In genomic region chr12:74747305-74747704, GRCh38 we compare ENCODE assay signal across 10 cellular contexts.
DNase-seq lines count a peak whose midpoint lies in the region; ATAC-seq and TF ChIP-seq lines count a peak whose summit lies in the region.
"Had no signal": no experiment of that assay in that cellular context is flagged by ENCODE, and none has a peak within 500 bp of the region (broad histone marks: within the 10 kb centered on the region; RNA-seq: fewer than 3 reads in every experiment).

No MANE protein-coding gene starts in this region.

- H3K27me3 ChIP-seq in A673 (replicated peaks; ENCODE audit: insufficient read depth, low read depth, low read length, poor library complexity) (no peaks in the 10 kb centered on the region), ovary (no peaks in the 10 kb centered on the region)
- H3K27me3 ChIP-seq: uterus had no signal

- intact Hi-C loops in A673 (cut with micrococcal nuclease; ENCODE audit: unreplicated experiment): loop anchor here (5.0 kb wide), 1 partner anchor 55 kb away; no protein-coding TSS in a partner anchor
- intact Hi-C loops in left ventricle myocardium superior (cut with micrococcal nuclease): no loop called here
- intact Hi-C loops in ovary (cut with DNase I): no loop called here

- H3K4me3 ChIP-seq in A673 (ENCODE audit: low read depth, low read length, poor library complexity, severe bottlenecking): no peak overlapping the region
- H3K4me3 ChIP-seq in ovary: no peak overlapping the region
- H3K4me3 ChIP-seq: uterus had no signal

- no peaks in the 10 kb centered on the region for H3K9me3 ChIP-seq in A673 (ENCODE audit: low read depth, low read length, poor library complexity, severe bottlenecking)
- H3K9me3 ChIP-seq in ovary: no peaks in the 10 kb centered on the region
- H3K9me3 ChIP-seq: uterus had no signal

- TF ChIP-seq POLR2A in ovary (IDR thresholded peaks at IDR 0.05): no peak

- no peak for ATAC-seq in left ventricle myocardium superior
- no peak for ATAC-seq in activated T-helper 17 cell treated with anti-CD3 and anti-CD28 coated beads, Interleukin-2, amount 50 U/mL, for 72 hours (replicated peaks)

- TF ChIP-seq CTCF in A673 (conservative IDR thresholded peaks at IDR 0.05; ENCODE audit: low read depth, low read length) (peak; percentile 39; the same call in 1 of the 2 replicates), ovary (IDR thresholded peaks at IDR 0.05) (no peak)

- DNase-seq in A673 (ENCODE audit: low spot score) (peak; percentile 37), HT-29 (ENCODE audit: low spot score) (peak; percentile 60), SW480 (ENCODE audit: low spot score) (peak; percentile 0), foreskin melanocyte (peak; percentile 6), left ventricle myocardium superior (no peak), ovary (no peak), NCI-H187 treated with DMSO at 0.1 percent for 48 hours (lab: John Stamatoyannopoulos, UW) (no peak)
- DNase-seq: CD4-positive, CD25-positive, alpha-beta regulatory T cell; uterus had no signal

- H3K27me3 Mint-ChIP-seq in activated T-helper 17 cell treated with anti-CD3 and anti-CD28 coated beads, Interleukin-2, amount 50 U/mL, for 72 hours: no peaks in the 10 kb centered on the region
- H3K27me3 Mint-ChIP-seq: CD4-positive, CD25-positive, alpha-beta regulatory T cell had no signal

- H3K4me1 ChIP-seq in A673 (ENCODE audit: insufficient read depth, low read length, poor library complexity, severe bottlenecking) (no peaks in the 10 kb centered on the region), ovary (ENCODE audit: insufficient read depth) (no peaks in the 10 kb centered on the region)
- H3K4me1 ChIP-seq: uterus had no signal

- H3K4me3 Mint-ChIP-seq in activated T-helper 17 cell treated with anti-CD3 and anti-CD28 coated beads, Interleukin-2, amount 50 U/mL, for 72 hours: no peak overlapping the region
- H3K4me3 Mint-ChIP-seq: CD4-positive, CD25-positive, alpha-beta regulatory T cell had no signal

- no peak overlapping the region for H3K27ac Mint-ChIP-seq in activated T-helper 17 cell treated with anti-CD3 and anti-CD28 coated beads, Interleukin-2, amount 50 U/mL, for 72 hours
- H3K27ac Mint-ChIP-seq: CD4-positive, CD25-positive, alpha-beta regulatory T cell had no signal

- POLR2A ChIA-PET in A673 (lab: Charles Lee; ENCODE audit: low non-redundant PET): no interaction called here

- H3K4me1 Mint-ChIP-seq in activated T-helper 17 cell treated with anti-CD3 and anti-CD28 coated beads, Interleukin-2, amount 50 U/mL, for 72 hours: no peaks in the 10 kb centered on the region
- H3K4me1 Mint-ChIP-seq: CD4-positive, CD25-positive, alpha-beta regulatory T cell had no signal

- H3K36me3 Mint-ChIP-seq in activated T-helper 17 cell treated with anti-CD3 and anti-CD28 coated beads, Interleukin-2, amount 50 U/mL, for 72 hours (ENCODE audit: low read depth): no peaks in the 10 kb centered on the region
- H3K36me3 Mint-ChIP-seq: CD4-positive, CD25-positive, alpha-beta regulatory T cell had no signal

- no TSS peak for BruUV-seq in A673 (replicated peaks; lab: Mats Ljungman, UMichigan)

- H3K27ac ChIP-seq in A673 (ENCODE audit: low read depth, low read length, poor library complexity, severe bottlenecking) (no peak overlapping the region), ovary (no peak overlapping the region)
- H3K27ac ChIP-seq: uterus had no signal

- TF ChIP-seq EP300 in ovary (IDR thresholded peaks at IDR 0.05): no peak

- CTCF ChIA-PET in A673 (lab: Charles Lee): no interaction called here

- no peaks in the 10 kb centered on the region for H3K36me3 ChIP-seq in A673 (ENCODE audit: insufficient read depth, low read length, poor library complexity, severe bottlenecking)
- no peaks in the 10 kb centered on the region for H3K36me3 ChIP-seq in ovary
- H3K36me3 ChIP-seq: uterus had no signal

- H3K9me3 Mint-ChIP-seq in activated T-helper 17 cell treated with anti-CD3 and anti-CD28 coated beads, Interleukin-2, amount 50 U/mL, for 72 hours: no peaks in the 10 kb centered on the region

Comparison
In these comparisons a context has a peak if more than half of its experiments do, and no peak if none do; other contexts are left out.
1. DNase-seq: peak in A673 (single experiment), HT-29 (single experiment), SW480 (single experiment) and foreskin melanocyte (single experiment); none in left ventricle myocardium superior (single experiment), ovary (0 of 5) and NCI-H187 treated with DMSO at 0.1 percent for 48 hours (single experiment).